Comparison of ENCODE assay signal across 19 cellular contexts in genomic region chr10:127834221-127834620, GRCh38. TPM values are rescaled to one million over a fixed set of nuclear protein-coding genes. Genes with fewer than 3 reads are reported as not detected.
"Had no signal": no experiment of that assay in that cellular context is flagged by ENCODE, and none has a peak within 500 bp of the region (broad histone marks: within the 10 kb centered on the region; RNA-seq: fewer than 3 reads in every experiment).

No MANE protein-coding gene starts in this region.

- H3K27ac ChIP-seq: colonic mucosa, esophagus muscularis mucosa, hepatocyte, thyroid gland, uterus had no signal

- H3K27ac Mint-ChIP-seq: activated CD4-positive, alpha-beta T cell treated with anti-CD3 and anti-CD28 coated beads, Interleukin-2, amount 10 ng/mL, durations not matched to agents 24 days and 14 days; activated CD8-positive, alpha-beta T cell treated with anti-CD3 and anti-CD28 coated beads for 36 hours; activated naive CD8-positive, alpha-beta T cell treated with anti-CD3 and anti-CD28 coated beads, Interleukin-2, amount 10 ng/mL, durations not matched to agents 7 days and 5 days; activated T-helper 2 cell treated with anti-CD3 and anti-CD28 coated beads, Interferon-gamma antibody, Interleukin-2, Interleukin-4, amounts not matched to agents 10 μg/mL and 5 μg/mL and 100 μg/mL, durations not matched to agents 14 hours and 24 hours and 36 hours; T-helper 1 cell treated with Interleukin-12 subunit alpha and Interleukin-12 subunit beta and Interleukin-4 antibody, amounts not matched to agents 30 μg/mL and 1 μg/mL, for 36 hours had no signal

- H2AFZ ChIP-seq: hepatocyte had no signal

- H3K4me2 ChIP-seq: hepatocyte had no signal

- H3K9me3 Mint-ChIP-seq: activated CD4-positive, alpha-beta T cell treated with anti-CD3 and anti-CD28 coated beads, Interleukin-2, amount 10 ng/mL, durations not matched to agents 24 days and 14 days; activated CD8-positive, alpha-beta T cell treated with anti-CD3 and anti-CD28 coated beads for 36 hours; activated naive CD8-positive, alpha-beta T cell treated with anti-CD3 and anti-CD28 coated beads, Interleukin-2, amount 10 ng/mL, durations not matched to agents 7 days and 5 days; activated T-helper 2 cell treated with anti-CD3 and anti-CD28 coated beads, Interferon-gamma antibody, Interleukin-2, Interleukin-4, amounts not matched to agents 10 μg/mL and 5 μg/mL and 100 μg/mL, durations not matched to agents 14 hours and 24 hours and 36 hours; central memory CD8-positive, alpha-beta T cell; T-helper 1 cell treated with Interleukin-12 subunit alpha and Interleukin-12 subunit beta and Interleukin-4 antibody, amounts not matched to agents 30 μg/mL and 1 μg/mL, for 36 hours had no signal

- DNase-seq: activated CD4-positive, alpha-beta T cell treated with anti-CD3 and anti-CD28 coated beads, Interleukin-2, amount 10 ng/mL, durations not matched to agents 24 days and 14 days; activated CD8-positive, alpha-beta T cell treated with anti-CD3 and anti-CD28 coated beads for 36 hours; activated naive CD4-positive, alpha-beta T cell treated with Interleukin-2 at 50 U/mL for 16 hours; activated naive CD8-positive, alpha-beta T cell treated with anti-CD3 and anti-CD28 coated beads, Interleukin-2, amount 10 ng/mL, durations not matched to agents 7 days and 5 days; activated T-cell treated with anti-CD3 and anti-CD28 coated beads, Interleukin-2, amount 50 U/mL, for 1 hour; amygdala; midbrain; ovary; stimulated activated CD8-positive, alpha-beta memory T cell treated with anti-CD3 and anti-CD28 coated beads, Interleukin-4, amount 100 ng/mL, for 48 hours; stimulated activated naive CD4-positive, alpha-beta T cell; thyroid gland had no signal

- H3K9me3 ChIP-seq: colonic mucosa, ovary, thyroid gland, uterus had no signal

- H3K79me2 ChIP-seq: hepatocyte had no signal

- H3K4me1 Mint-ChIP-seq: activated CD4-positive, alpha-beta T cell treated with anti-CD3 and anti-CD28 coated beads, Interleukin-2, amount 10 ng/mL, durations not matched to agents 24 days and 14 days; activated naive CD8-positive, alpha-beta T cell treated with anti-CD3 and anti-CD28 coated beads, Interleukin-2, amount 10 ng/mL, durations not matched to agents 7 days and 5 days had no signal

- H3K36me3 Mint-ChIP-seq: activated naive CD8-positive, alpha-beta T cell treated with anti-CD3 and anti-CD28 coated beads, Interleukin-2, amount 10 ng/mL, durations not matched to agents 7 days and 5 days; brain had no signal

- H3K4me3 Mint-ChIP-seq: activated CD4-positive, alpha-beta T cell treated with anti-CD3 and anti-CD28 coated beads, Interleukin-2, amount 10 ng/mL, durations not matched to agents 24 days and 14 days; activated CD8-positive, alpha-beta T cell treated with anti-CD3 and anti-CD28 coated beads for 36 hours; activated naive CD8-positive, alpha-beta T cell treated with anti-CD3 and anti-CD28 coated beads, Interleukin-2, amount 10 ng/mL, durations not matched to agents 7 days and 5 days; brain; central memory CD8-positive, alpha-beta T cell; T-helper 1 cell treated with Interleukin-12 subunit alpha and Interleukin-12 subunit beta and Interleukin-4 antibody, amounts not matched to agents 30 μg/mL and 1 μg/mL, for 36 hours had no signal

- H3K4me3 ChIP-seq: colonic mucosa, esophagus muscularis mucosa, hepatocyte, ovary, thyroid gland, uterus had no signal

- H3K27me3 Mint-ChIP-seq: activated naive CD8-positive, alpha-beta T cell treated with anti-CD3 and anti-CD28 coated beads, Interleukin-2, amount 10 ng/mL, durations not matched to agents 7 days and 5 days had no signal

- H3K36me3 ChIP-seq: colonic mucosa, esophagus muscularis mucosa, ovary, thyroid gland, uterus had no signal

- ATAC-seq: activated CD8-positive, alpha-beta T cell treated with anti-CD3 and anti-CD28 coated beads for 36 hours had no signal

- H3K4me1 ChIP-seq: colonic mucosa, uterus had no signal

- H3K27me3 ChIP-seq: colonic mucosa, ovary, thyroid gland, uterus had no signal

RNA-seq across cellular contexts. Expression of gene CLRN3, which starts 58.5 kb away (rescaled TPM):
- total RNA-seq: activated CD4-positive, alpha-beta T cell treated with anti-CD3 and anti-CD28 coated beads, Interleukin-2, amount 10 ng/mL, durations not matched to agents 24 days and 14 days; activated CD8-positive, alpha-beta T cell treated with anti-CD3 and anti-CD28 coated beads for 36 hours; activated naive CD8-positive, alpha-beta T cell treated with anti-CD3 and anti-CD28 coated beads, Interleukin-2, amount 10 ng/mL, durations not matched to agents 7 days and 5 days; activated T-helper 2 cell treated with anti-CD3 and anti-CD28 coated beads, Interferon-gamma antibody, Interleukin-2, Interleukin-4, amounts not matched to agents 10 μg/mL and 5 μg/mL and 100 μg/mL, durations not matched to agents 14 hours and 24 hours and 36 hours; esophagus muscularis mucosa; thyroid gland; uterus had no signal
